ENCODE assay signal across 20 cellular contexts in genomic region chr16:11125936-11126335, GRCh38.
"Had no signal": no experiment of that assay in that cellular context is flagged by ENCODE, and none has a peak within 500 bp of the region (broad histone marks: within the 10 kb centered on the region; RNA-seq: fewer than 3 reads in every experiment).

No MANE protein-coding gene starts in this region.

- H3K27me3 Mint-ChIP-seq: activated CD4-positive, alpha-beta memory T cell treated with anti-CD3 and anti-CD28 coated beads for 36 hours; activated CD4-positive, alpha-beta T cell treated with anti-CD3 and anti-CD28 coated beads, Interleukin-2, amount 10 ng/mL, durations not matched to agents 24 days and 14 days had no signal

- H3K27ac Mint-ChIP-seq: activated CD4-positive, alpha-beta T cell treated with anti-CD3 and anti-CD28 coated beads, Interleukin-2, amount 10 ng/mL, durations not matched to agents 24 days and 14 days; activated T-helper 1 cell treated with anti-CD3 and anti-CD28 coated beads, Interleukin-12 subunit alpha, Interleukin-12 subunit beta, Interleukin-2, Interleukin-4 antibody, amounts not matched to agents 30 ng/mL and 10 ng/mL and 1 ng/mL, durations not matched to agents 14 hours and 24 hours and 36 hours had no signal

- H3K4me3 ChIP-seq: adrenal gland, body of pancreas, left ventricle myocardium inferior, psoas muscle, SK-N-MC, smooth muscle cell, testis, transverse colon had no signal

- H3K4me1 ChIP-seq: parathyroid adenoma had no signal

- H3K4me3 Mint-ChIP-seq: activated CD4-positive, alpha-beta memory T cell treated with anti-CD3 and anti-CD28 coated beads for 36 hours; activated CD4-positive, alpha-beta T cell treated with anti-CD3 and anti-CD28 coated beads, Interleukin-2, amount 10 ng/mL, durations not matched to agents 24 days and 14 days; activated T-helper 1 cell treated with anti-CD3 and anti-CD28 coated beads, Interleukin-12 subunit alpha, Interleukin-12 subunit beta, Interleukin-2, Interleukin-4 antibody, amounts not matched to agents 30 ng/mL and 10 ng/mL and 1 ng/mL, durations not matched to agents 14 hours and 24 hours and 36 hours had no signal

- ATAC-seq: activated naive CD4-positive, alpha-beta T cell treated with anti-CD3 and anti-CD28 coated beads, Interleukin-2, amount 50 U/mL, for 72 hours; body of pancreas; psoas muscle; stimulated activated naive CD8-positive, alpha-beta T cell treated with anti-CD3 and anti-CD28 coated beads, Interleukin-15, Interleukin-2, amounts not matched to agents 100 U/mL and 50 U/mL, for 24 hours had no signal

- H3K9me3 ChIP-seq: adrenal gland, body of pancreas, left ventricle myocardium inferior, psoas muscle, testis, transverse colon had no signal

- H3K9me3 Mint-ChIP-seq: activated CD4-positive, alpha-beta memory T cell treated with anti-CD3 and anti-CD28 coated beads for 36 hours; activated CD4-positive, alpha-beta T cell treated with anti-CD3 and anti-CD28 coated beads, Interleukin-2, amount 10 ng/mL, durations not matched to agents 24 days and 14 days; activated naive CD4-positive, alpha-beta T cell treated with anti-CD3 and anti-CD28 coated beads, Interleukin-2, amount 50 U/mL, for 72 hours; activated T-helper 1 cell treated with anti-CD3 and anti-CD28 coated beads, Interleukin-12 subunit alpha, Interleukin-12 subunit beta, Interleukin-2, Interleukin-4 antibody, amounts not matched to agents 30 ng/mL and 10 ng/mL and 1 ng/mL, durations not matched to agents 14 hours and 24 hours and 36 hours had no signal

- H3K27ac ChIP-seq: adrenal gland, body of pancreas, left ventricle myocardium inferior, parathyroid adenoma, psoas muscle, SK-N-MC, testis, transverse colon had no signal

- H3K27me3 ChIP-seq: adrenal gland, body of pancreas, testis, transverse colon had no signal

- DNase-seq: activated CD4-positive, alpha-beta memory T cell treated with anti-CD3 and anti-CD28 coated beads for 36 hours; activated CD4-positive, alpha-beta T cell treated with anti-CD3 and anti-CD28 coated beads, Interleukin-2, amount 10 ng/mL, durations not matched to agents 24 days and 14 days; activated CD4-positive, CD25-positive, alpha-beta regulatory T cell treated with anti-CD3 and anti-CD28 coated beads, Interleukin-2, amount 50 U/mL, for 72 hours; activated gamma-delta T cell treated with Interleukin-2 at 50 U/mL for 16 hours; adrenal gland; aorta; body of pancreas; effector CD8-positive, alpha-beta T cell; islet precursor cell; left ventricle myocardium inferior; psoas muscle; stimulated activated CD4-positive, alpha-beta T cell treated with anti-CD3 and anti-CD28 coated beads, Interleukin-2, amount 100 ng/mL, for 24 hours; stimulated activated naive CD8-positive, alpha-beta T cell treated with anti-CD3 and anti-CD28 coated beads, Interleukin-15, Interleukin-2, amounts not matched to agents 100 U/mL and 50 U/mL, for 24 hours; testis; transverse colon had no signal
